ENCODE assay signal across 17 cellular contexts in the genomic region with DNA sequence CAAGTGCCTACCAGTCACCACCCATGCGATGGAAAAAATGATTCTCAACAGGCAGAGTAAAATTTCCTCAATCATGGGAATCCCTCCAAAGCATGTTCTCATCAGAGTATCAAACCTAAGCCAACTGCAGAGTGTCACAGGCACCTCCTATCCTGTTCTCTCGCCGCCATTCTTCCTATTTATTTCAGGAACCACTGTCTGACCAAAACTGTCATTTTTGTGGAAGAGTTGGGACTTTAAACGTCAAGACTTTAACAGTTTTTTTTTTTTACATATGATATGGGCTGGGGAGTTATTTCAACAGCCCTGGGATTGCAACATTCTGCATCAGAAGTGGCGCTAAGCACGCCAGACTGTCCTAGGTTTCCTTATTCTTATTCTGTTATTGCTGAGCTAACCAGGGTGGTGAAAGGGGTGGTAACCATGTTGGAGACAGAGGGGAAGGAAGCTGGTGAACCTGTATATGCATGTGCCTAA. TPM values are rescaled to one million over a fixed set of nuclear protein-coding genes. Genes with fewer than 3 reads are reported as not detected.
A peak's percentile ranks its signal among the peaks of the same experiment; 100 is the strongest.
DNase-seq lines count a peak whose midpoint lies in the region; ATAC-seq, FAIRE-seq and TF ChIP-seq lines count a peak whose summit lies in the region.
"Had no signal": no experiment of that assay in that cellular context is flagged by ENCODE, and none has a peak within 500 bp of the region (broad histone marks: within the 10 kb centered on the region; RNA-seq: fewer than 3 reads in every experiment).

No MANE protein-coding gene starts in this region.

- H3K36me3 ChIP-seq in keratinocyte (ENCODE audit: control insufficient read depth in 2 of 2, extremely low read depth in 1 of 2, insufficient read depth in 2 of 2, low read length in 2 of 2) (no peaks in the 10 kb centered on the region), tibial nerve (peaks cover 0 to 10% (median 0%) of the 10 kb centered on the region in 3 donors)

- no peak overlapping the region for H3K4me2 ChIP-seq in keratinocyte (ENCODE audit: control insufficient read depth, extremely low read depth, insufficient read depth, low read depth, low read length)
- H3K4me2 ChIP-seq: A549 had no signal

- H3K27me3 Mint-ChIP-seq in activated CD8-positive, alpha-beta memory T cell treated with anti-CD3 and anti-CD28 coated beads, Interleukin-2, amount 10 ng/mL, durations not matched to agents 7 days and 5 days, result no peaks in the 10 kb centered on the region
- H3K27me3 Mint-ChIP-seq: T-cell, type B pancreatic cell had no signal

- no peak for TF ChIP-seq CTCF in keratinocyte (optimal IDR thresholded peaks at IDR 0.05 in 1 of 3, IDR thresholded peaks at IDR 0.05 in 1 of 3, conservative IDR thresholded peaks at IDR 0.05 in 1 of 3; ENCODE audit: extremely low read depth in 1 of 3, insufficient read depth in 2 of 3, low read length in 3 of 3)
- no peak for TF ChIP-seq CTCF in tibial nerve (IDR thresholded peaks at IDR 0.05)

- no peaks in the 10 kb centered on the region for H3K9me3 Mint-ChIP-seq in activated CD8-positive, alpha-beta memory T cell treated with anti-CD3 and anti-CD28 coated beads, Interleukin-2, amount 10 ng/mL, durations not matched to agents 7 days and 5 days (ENCODE audit: low read depth)
- H3K9me3 Mint-ChIP-seq: T-cell, type B pancreatic cell had no signal

- FAIRE-seq in keratinocyte (lab: Jason Lieb, UNC), result peak; percentile 52
- FAIRE-seq: A549, D721Med, HTR-8/SVneo, kidney had no signal

- DNase-seq in activated CD8-positive, alpha-beta memory T cell treated with anti-CD3 and anti-CD28 coated beads, Interleukin-2, amount 10 ng/mL, durations not matched to agents 7 days and 5 days, result no peak
- DNase-seq in activated CD8-positive, alpha-beta memory T cell treated with anti-CD3 and anti-CD28 coated beads, Interleukin-2, amount 50 U/mL, for 4 hours, result no peak
- peak; percentile 69 for DNase-seq in amniotic epithelial cell (ENCODE audit: low read depth)
- no peak for DNase-seq in keratinocyte (ENCODE audit: low read depth, low spot score)
- DNase-seq in tibial nerve (ENCODE audit: low spot score in 2 of 2), result peak in 1 of 2 donors; percentile 28
- no peak for DNase-seq in posterior vena cava (ENCODE audit: low spot score)
- DNase-seq in NCI-H510A treated with DMSO at 0.1 percent for 48 hours (lab: John Stamatoyannopoulos, UW), result no peak
- DNase-seq: activated naive CD4-positive, alpha-beta T cell treated with Interleukin-2 at 50 U/mL for 16 hours; kidney; NCI-H1436 treated with DMSO at 0.1 percent for 48 hours; nephron progenitor cell had no signal

- ATAC-seq in activated CD8-positive, alpha-beta memory T cell treated with anti-CD3 and anti-CD28 coated beads, Interleukin-2, amount 10 ng/mL, durations not matched to agents 7 days and 5 days, result peak; percentile 33
- no peak for ATAC-seq in GM21381 (IDR thresholded peaks at IDR 0.05; ENCODE audit: unreplicated experiment)
- ATAC-seq: A549 had no signal

- H3K27me3 ChIP-seq in keratinocyte (ENCODE audit: control insufficient read depth, extremely low read depth, insufficient read depth, low read length), result no peaks in the 10 kb centered on the region
- no peaks in the 10 kb centered on the region for H3K27me3 ChIP-seq in tibial nerve

- H3K4me1 Mint-ChIP-seq in activated CD8-positive, alpha-beta memory T cell treated with anti-CD3 and anti-CD28 coated beads, Interleukin-2, amount 10 ng/mL, durations not matched to agents 7 days and 5 days, result peaks cover 14% of the 10 kb centered on the region
- H3K4me1 Mint-ChIP-seq: nephron progenitor cell had no signal

- dilution Hi-C loops in keratinocyte (cut with MboI; ENCODE audit: extremely low pct_ligation_motif_present, low sequenced_read_pairs), result no loop called here

- intact Hi-C loops in posterior vena cava (cut with DNase I), result no loop called here

- peaks cover 29% of the 10 kb centered on the region for H3K36me3 Mint-ChIP-seq in activated CD8-positive, alpha-beta memory T cell treated with anti-CD3 and anti-CD28 coated beads, Interleukin-2, amount 10 ng/mL, durations not matched to agents 7 days and 5 days

- H3K79me2 ChIP-seq in keratinocyte (ENCODE audit: control insufficient read depth, insufficient read depth, low read length), result peaks cover 7% of the 10 kb centered on the region

- peak; percentile 70 to 82 for TF ChIP-seq EP300 in tibial nerve (IDR thresholded peaks at IDR 0.05)

- H3K9ac ChIP-seq in keratinocyte (ENCODE audit: control insufficient read depth, extremely low read depth, insufficient read depth, low read length), result no peak overlapping the region

- no peaks in the 10 kb centered on the region for H3K9me1 ChIP-seq in keratinocyte (ENCODE audit: control insufficient read depth, extremely low read depth, insufficient read depth, low read length)

- no peak for TF ChIP-seq POLR2A in tibial nerve (IDR thresholded peaks at IDR 0.05)

- CTCF ChIA-PET in activated CD8-positive, alpha-beta memory T cell treated with anti-CD3 and anti-CD28 coated beads, Interleukin-2, amount 10 ng/mL, durations not matched to agents 7 days and 5 days (lab: Charles Lee), result no interaction called here

- H3K27ac ChIP-seq in keratinocyte (ENCODE audit: control insufficient read depth, insufficient read depth, low read length), result no peak overlapping the region
- H3K27ac ChIP-seq in tibial nerve, result peak overlapping the region in 2 of 4 donors; percentile 31 to 37
- H3K27ac ChIP-seq: A549 had no signal

- peak overlapping the region; percentile 41 for H3K27ac Mint-ChIP-seq in activated CD8-positive, alpha-beta memory T cell treated with anti-CD3 and anti-CD28 coated beads, Interleukin-2, amount 10 ng/mL, durations not matched to agents 7 days and 5 days
- H3K27ac Mint-ChIP-seq: nephron progenitor cell, T-cell, type B pancreatic cell had no signal

- WGBS in tibial nerve, 2 donors, result 74 to 82% methylated on average over 6 of the region's 6 CpGs

- H3K4me3 Mint-ChIP-seq in activated CD8-positive, alpha-beta memory T cell treated with anti-CD3 and anti-CD28 coated beads, Interleukin-2, amount 10 ng/mL, durations not matched to agents 7 days and 5 days, result no peak overlapping the region
- H3K4me3 Mint-ChIP-seq: nephron progenitor cell, T-cell, type B pancreatic cell had no signal

- H3K4me3 ChIP-seq in keratinocyte (ENCODE audit: control insufficient read depth in 2 of 3, extremely low read depth in 1 of 3, insufficient read depth in 2 of 3, low read depth in 1 of 3, low read length in 3 of 3), result no peak overlapping the region
- no peak overlapping the region for H3K4me3 ChIP-seq in tibial nerve
- H3K4me3 ChIP-seq: A549 had no signal

- H3K9me3 ChIP-seq in keratinocyte (ENCODE audit: control insufficient read depth, low read depth, low read length) (no peaks in the 10 kb centered on the region), tibial nerve (no peaks in the 10 kb centered on the region)

- H4K20me1 ChIP-seq in keratinocyte (ENCODE audit: control insufficient read depth, extremely low read depth, insufficient read depth, low read length), result no peaks in the 10 kb centered on the region

- H3K4me1 ChIP-seq in keratinocyte (ENCODE audit: control insufficient read depth, extremely low read depth, insufficient read depth, low read length), result no peaks in the 10 kb centered on the region
- H3K4me1 ChIP-seq in tibial nerve, result peaks cover 0 to 18% (median 0%) of the 10 kb centered on the region in 4 donors
- H3K4me1 ChIP-seq: A549 had no signal

- H2AFZ ChIP-seq in keratinocyte (ENCODE audit: control insufficient read depth, low read length), result no peak overlapping the region

RNA-seq across cellular contexts. Expression of a gene that starts 29.5 kb away (rescaled TPM):
- 10 to 100 TPM; 48.9 to 57.5 TPM for total RNA-seq in activated CD8-positive, alpha-beta memory T cell treated with anti-CD3 and anti-CD28 coated beads, Interleukin-2, amount 10 ng/mL, durations not matched to agents 7 days and 5 days
- 77.2 to 101 TPM (median 79.0 TPM) in 3 replicates for polyA plus RNA-seq in keratinocyte
- 192 TPM for polyA plus RNA-seq in keratinocyte (2011; ENCODE audit: low read depth)
- 100 and 122 TPM in 2 replicates for polyA plus RNA-seq in keratinocyte (2011; cell fraction: cytosol; rRNA removed)
- 40.9 and 43.3 TPM in 2 replicates for polyA plus RNA-seq in keratinocyte (2011; cell fraction: nucleus; rRNA removed)
- polyA plus RNA-seq in keratinocyte (2012; ENCODE audit: low replicate concordance), result 87.4 and 90.1 TPM in 2 replicates
- 79.0 to 84.7 TPM (median 83.4 TPM) in 3 replicates for polyA minus RNA-seq in keratinocyte
- polyA minus RNA-seq in keratinocyte (2011; cell fraction: cytosol; rRNA and poly(A)+ RNA removed), result 41.4 TPM
- polyA minus RNA-seq in keratinocyte (2011; cell fraction: nucleus; rRNA and poly(A)+ RNA removed), result 15.2 and 19.6 TPM in 2 replicates
- 100 to 1,000 TPM in 3 of 4 donors, 10 to 100 TPM in 1; 98.2 to 146 (median 109) TPM for total RNA-seq in tibial nerve
- total RNA-seq in posterior vena cava, result 10 to 100 TPM; 38.2 to 46.2 TPM
